9 cellular contexts compared by ENCODE assay signal in genomic region chr6:116101298-116101718, GRCh38.
A peak's percentile ranks its signal among the peaks of the same experiment; 100 is the strongest.
DNase-seq lines count a peak whose midpoint lies in the region; ATAC-seq, FAIRE-seq and TF ChIP-seq lines count a peak whose summit lies in the region.
"Had no signal": no experiment of that assay in that cellular context is flagged by ENCODE, and none has a peak within 500 bp of the region (broad histone marks: within the 10 kb centered on the region; RNA-seq: fewer than 3 reads in every experiment).

No MANE protein-coding gene starts in this region.

- no peaks in the 10 kb centered on the region for H3K36me3 ChIP-seq in parathyroid adenoma (ENCODE audit: control insufficient read depth, insufficient read depth, low read length)

- H3K27me3 ChIP-seq in parathyroid adenoma (ENCODE audit: control insufficient read depth, insufficient read depth, low read length): no peaks in the 10 kb centered on the region

- H3K4me2 ChIP-seq in parathyroid adenoma (ENCODE audit: low read length): peak overlapping the region; percentile 94

- H3K9me3 ChIP-seq in parathyroid adenoma (ENCODE audit: control insufficient read depth, low read length): no peaks in the 10 kb centered on the region

- H3K9ac ChIP-seq in parathyroid adenoma: peak overlapping the region; percentile 2

- ATAC-seq in SK-N-SH treated with all-trans-retinoic acid at 6 μM for 48 hours (peak; percentile 20), GM19351 (IDR thresholded peaks at IDR 0.05; ENCODE audit: unreplicated experiment) (no peak)

- CTCF ChIA-PET in GM10248 (lab: Yijun Ruan, JAX): interaction anchor here (1.0 to 5.2 kb wide), 10 partner anchors 10 to 104 kb away, joined by 3 to 59 read pairs (median 6); partner anchors contain the start of gene FRK

- POLR2A ChIA-PET in GM10248 (lab: Yijun Ruan, JAX): interaction anchor here (1.1 kb wide), 1 partner anchor 90 kb away, joined by 3 read pairs; no protein-coding TSS in a partner anchor

- H3K4me1 ChIP-seq in parathyroid adenoma: peaks cover 6% of the 10 kb centered on the region

- TF ChIP-seq CTCF in parathyroid adenoma (IDR thresholded peaks at IDR 0.05) (no peak), GM10248 (IDR thresholded peaks at IDR 0.05; ENCODE audit: control extremely low read depth, extremely low read depth, low read depth, missing control alignments) (no peak)

- H3K79me2 ChIP-seq in parathyroid adenoma: peaks cover 26% of the 10 kb centered on the region

- peak overlapping the region; percentile 75 for H2AFZ ChIP-seq in parathyroid adenoma

- FAIRE-seq in GM19239 (lab: Jason Lieb, UNC): peak; percentile 98
- FAIRE-seq: TTC549 had no signal

- DNase-seq in GM19239 (ENCODE audit: insufficient read length, low spot score) (no peak), epithelial cell of prostate (ENCODE audit: low read depth, low spot score) (no peak), GM10248 (ENCODE audit: extremely low spot score) (no peak), SKM-1 (lab: John Stamatoyannopoulos, UW; ENCODE audit: unreplicated experiment) (no peak), OCI-M1 (lab: John Stamatoyannopoulos, UW) (no peak)

- H3K27ac ChIP-seq in epithelial cell of prostate (peak overlapping the region; percentile 83), parathyroid adenoma (peak overlapping the region; percentile 85)

- H3K4me3 ChIP-seq in parathyroid adenoma (ENCODE audit: low read depth, low read length): peak overlapping the region; percentile 90

TF ChIP-seq in SK-N-SH treated with all-trans-retinoic acid at 6 μM for 48 hours, 23 proteins besides CTCF, POLR2A, EP300 and RAD21:
- TF ChIP-seq CSRNP3 (CRISPR knock-in tag; IDR thresholded peaks at IDR 0.05) (no peak), ESRRG (CRISPR knock-in tag; IDR thresholded peaks at IDR 0.05) (no peak), ZNF70 (CRISPR knock-in tag; IDR thresholded peaks at IDR 0.05) (no peak), PATZ1 (CRISPR knock-in tag; IDR thresholded peaks at IDR 0.05; ENCODE audit: borderline replicate concordance) (no peak), SNAI2 (CRISPR knock-in tag; IDR thresholded peaks at IDR 0.05) (no peak), ZNF8 (CRISPR knock-in tag; IDR thresholded peaks at IDR 0.05) (no peak), TSHZ2 (CRISPR knock-in tag; IDR thresholded peaks at IDR 0.05) (no peak), ISL1 (CRISPR knock-in tag; IDR thresholded peaks at IDR 0.05) (no peak), OSR1 (CRISPR knock-in tag; IDR thresholded peaks at IDR 0.05) (no peak), POU6F1 (CRISPR knock-in tag; IDR thresholded peaks at IDR 0.05; ENCODE audit: borderline replicate concordance, low read depth) (no peak), ZNF565 (CRISPR knock-in tag; conservative IDR thresholded peaks at IDR 0.05; ENCODE audit: low read depth) (no peak), PPARA (CRISPR knock-in tag; IDR thresholded peaks at IDR 0.05; ENCODE audit: borderline replicate concordance) (no peak), CREB5 (CRISPR knock-in tag; IDR thresholded peaks at IDR 0.05; ENCODE audit: low read depth) (no peak), ZFP3 (CRISPR knock-in tag; IDR thresholded peaks at IDR 0.05) (no peak), BACH2 (CRISPR knock-in tag; IDR thresholded peaks at IDR 0.05; ENCODE audit: borderline replicate concordance) (no peak)
TF ChIP-seq in SK-N-SH treated with all-trans-retinoic acid at 6 μM for 48 hours: peak in this region for 0.
